In the genomic region with DNA sequence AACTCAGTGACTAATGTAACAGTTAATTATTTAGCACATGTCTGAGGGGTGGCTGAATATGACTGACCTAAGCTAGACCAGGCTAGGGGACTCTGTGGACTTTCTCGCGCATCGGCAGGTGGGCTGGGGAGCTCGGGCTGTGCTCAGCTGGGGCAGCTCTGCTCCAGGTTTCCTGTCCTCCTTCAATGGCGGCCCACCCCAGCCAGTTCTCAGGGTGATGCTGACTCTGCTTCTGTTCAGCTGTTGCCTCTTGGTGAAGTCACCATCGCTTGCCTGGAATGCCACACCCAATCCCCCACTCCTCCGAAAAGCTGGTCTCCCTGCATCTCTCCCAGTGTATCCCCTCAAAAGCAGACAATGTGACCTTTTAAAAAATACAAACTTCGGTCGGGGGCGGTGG, we compare ENCODE assay signal across 10 cellular contexts. TPM values are rescaled to one million over a fixed set of nuclear protein-coding genes. Genes with fewer than 3 reads are reported as not detected.
"Had no signal": no experiment of that assay in that cellular context is flagged by ENCODE, and none has a peak within 500 bp of the region (broad histone marks: within the 10 kb centered on the region; RNA-seq: fewer than 3 reads in every experiment).

No MANE protein-coding gene starts in this region.

- H3K27ac Mint-ChIP-seq: GM23338, HFFc6 had no signal

- H3K4me1 Mint-ChIP-seq: IgD-negative memory B cell had no signal

- H3K9me3 ChIP-seq: HAP-1 had no signal

- H3K9me3 Mint-ChIP-seq: HFFc6, IgD-negative memory B cell had no signal

- H3K4me1 ChIP-seq: HAP-1 had no signal

- H3K4me3 Mint-ChIP-seq: GM23338, HFFc6, IgD-negative memory B cell had no signal

- ATAC-seq: HCT116, HepG2 had no signal

- H3K27ac ChIP-seq: HL-60 had no signal

- H3K36me3 Mint-ChIP-seq: IgD-negative memory B cell had no signal

- H3K36me3 ChIP-seq: HAP-1 had no signal

- H3K27me3 Mint-ChIP-seq: IgD-negative memory B cell had no signal

- H3K4me3 ChIP-seq: GM23338, HAP-1 had no signal

- DNase-seq: H7, HFFc6 had no signal

RNA-seq across cellular contexts. Expression of gene PPP1R3G, which starts 20.0 kb away (rescaled TPM):
- total RNA-seq: H4, HT1080 had no signal
